ENCODE assay signal across 10 cellular contexts in genomic region chr15:85587707-85588441, GRCh38.
DNase-seq lines count a peak whose midpoint lies in the region; ATAC-seq and TF ChIP-seq lines count a peak whose summit lies in the region.
"Had no signal": no experiment of that assay in that cellular context is flagged by ENCODE, and none has a peak within 500 bp of the region (broad histone marks: within the 10 kb centered on the region; RNA-seq: fewer than 3 reads in every experiment).

No MANE protein-coding gene starts in this region.

- TF ChIP-seq CTCF in RWPE2 (IDR thresholded peaks at IDR 0.05; ENCODE audit: poor library complexity, severe bottlenecking): no peak
- TF ChIP-seq CTCF in fibroblast of the aortic adventitia (IDR thresholded peaks at IDR 0.05; ENCODE audit: insufficient read depth, low read length): no peak
- no peak for TF ChIP-seq CTCF in sigmoid colon (IDR thresholded peaks at IDR 0.05)

- ATAC-seq in RWPE2 (ENCODE audit: low read depth) (peak; percentile 92), HG02840 (IDR thresholded peaks at IDR 0.05; ENCODE audit: low FRiP score, unreplicated experiment) (no peak)
- ATAC-seq: stimulated activated naive CD8-positive, alpha-beta T cell treated with anti-CD3 and anti-CD28 coated beads, Interleukin-15, amount 100 ng/mL, for 72 hours had no signal

- TF ChIP-seq EP300 in sigmoid colon (IDR thresholded peaks at IDR 0.05): no peak

- H3K4me3 ChIP-seq in RWPE2 (ENCODE audit: severe bottlenecking): no peak overlapping the region
- no peak overlapping the region for H3K4me3 ChIP-seq in fibroblast of the aortic adventitia (ENCODE audit: low read depth, low read length)
- H3K4me3 ChIP-seq in sigmoid colon: no peak overlapping the region

- H3K27ac ChIP-seq in RWPE2 (ENCODE audit: poor library complexity, severe bottlenecking): peak overlapping the region; percentile 79
- H3K27ac ChIP-seq in sigmoid colon: peak overlapping the region in 3 of 4 donors; percentile 25 to 64 (median 54)

- TF ChIP-seq POLR2A in sigmoid colon (IDR thresholded peaks at IDR 0.05): no peak

- H3K27me3 ChIP-seq in RWPE2 (ENCODE audit: insufficient read depth, poor library complexity, severe bottlenecking): no peaks in the 10 kb centered on the region
- no peaks in the 10 kb centered on the region for H3K27me3 ChIP-seq in sigmoid colon

- H3K36me3 ChIP-seq in RWPE2 (ENCODE audit: low read depth): peaks cover 37% of the 10 kb centered on the region
- peaks cover 0 to 4% (median 0%) of the 10 kb centered on the region in 4 donors for H3K36me3 ChIP-seq in sigmoid colon

- DNase-seq in Daoy (ENCODE audit: low read depth) (peak; percentile 48), RWPE2 (ENCODE audit: low spot score) (no peak), fibroblast of the aortic adventitia (ENCODE audit: low read depth) (peak; percentile 73), sigmoid colon (no peak), GM19240 (ENCODE audit: insufficient read length, low spot score) (no peak), C1 segment of cervical spinal cord (lab: John Stamatoyannopoulos, UW) (no peak), DMS 273 treated with DMSO at 0.1 percent for 48 hours (lab: John Stamatoyannopoulos, UW) (no peak)
- DNase-seq: stimulated activated CD4-positive, alpha-beta T cell treated with anti-CD3 and anti-CD28 coated beads, Interleukin-12 subunit alpha, Interleukin-12 subunit beta, amount 100 ng/mL, for 4 hours; stimulated activated naive CD8-positive, alpha-beta T cell treated with anti-CD3 and anti-CD28 coated beads, Interleukin-15, amount 100 ng/mL, for 72 hours had no signal

- intact Hi-C loops in sigmoid colon (cut with DNase I): no loop called here

- H3K4me1 ChIP-seq in RWPE2 (ENCODE audit: insufficient read depth, poor library complexity, severe bottlenecking) (peaks cover 53% of the 10 kb centered on the region), sigmoid colon (peaks cover 0 to 63% (median 34%) of the 10 kb centered on the region in 4 donors)

- H3K9me3 ChIP-seq in RWPE2 (ENCODE audit: severe bottlenecking) (no peaks in the 10 kb centered on the region), sigmoid colon (no peaks in the 10 kb centered on the region)

- 67 to 87% methylated on average over 10 of the region's 10 CpGs for WGBS in sigmoid colon, 2 donors

Comparison
In these comparisons a context has a peak if more than half of its experiments do, and no peak if none do; other contexts are left out.
1. DNase-seq: peak in Daoy (single experiment) and fibroblast of the aortic adventitia (single experiment); none in RWPE2 (single experiment), sigmoid colon (single experiment), GM19240 (single experiment), C1 segment of cervical spinal cord (0 of 14) and DMS 273 treated with DMSO at 0.1 percent for 48 hours (single experiment).